Comparison of ENCODE assay signal across 19 cellular contexts in genomic region chr16:57070986-57071540, GRCh38. TPM values are rescaled to one million over a fixed set of nuclear protein-coding genes. Genes with fewer than 3 reads are reported as not detected.
DNase-seq lines count a peak whose midpoint lies in the region; ATAC-seq and TF ChIP-seq lines count a peak whose summit lies in the region.
"Had no signal": no experiment of that assay in that cellular context is flagged by ENCODE, and none has a peak within 500 bp of the region (broad histone marks: within the 10 kb centered on the region; RNA-seq: fewer than 3 reads in every experiment).

No MANE protein-coding gene starts in this region.

- H3K9me3 Mint-ChIP-seq in activated T-cell treated with anti-CD3 and anti-CD28 coated beads, Interleukin-2, amount 50 U/mL, for 72 hours: no peaks in the 10 kb centered on the region
- H3K9me3 Mint-ChIP-seq in activated T-cell treated with anti-CD3 and anti-CD28 coated beads, Interleukin-2, amount 50 U/mL, for 4 hours: no peaks in the 10 kb centered on the region
- H3K9me3 Mint-ChIP-seq in CD8-positive, alpha-beta memory T cell: peaks cover 0 to 2% (median 0%) of the 10 kb centered on the region in 5 donors
- no peaks in the 10 kb centered on the region for H3K9me3 Mint-ChIP-seq in activated naive CD8-positive, alpha-beta T cell (ENCODE audit: low read depth)
- H3K9me3 Mint-ChIP-seq in natural killer cell: peaks cover 3 to 9% of the 10 kb centered on the region in 2 donors

- ATAC-seq in activated T-cell treated with anti-CD3 and anti-CD28 coated beads, Interleukin-2, amount 50 U/mL, for 72 hours (replicated peaks in 1 of 2): no peak
- ATAC-seq in activated T-cell treated with anti-CD3 and anti-CD28 coated beads, Interleukin-2, amount 50 U/mL, for 4 hours: no peak
- peak in 2 of 3 donors; percentile 21 to 41 for ATAC-seq in natural killer cell
- ATAC-seq: SK-N-SH treated with all-trans-retinoic acid at 6 μM for 48 hours had no signal

- H3K27me3 ChIP-seq in CD8-positive, alpha-beta memory T cell (ENCODE audit: insufficient read depth, low read length, poor library complexity, severe bottlenecking): no peaks in the 10 kb centered on the region
- H3K27me3 ChIP-seq: esophagus muscularis mucosa, vagina had no signal

- H3K4me1 Mint-ChIP-seq in activated T-cell treated with anti-CD3 and anti-CD28 coated beads, Interleukin-2, amount 50 U/mL, for 72 hours (ENCODE audit: low read depth): peaks cover 29% of the 10 kb centered on the region
- H3K4me1 Mint-ChIP-seq in activated T-cell treated with anti-CD3 and anti-CD28 coated beads, Interleukin-2, amount 50 U/mL, for 4 hours (ENCODE audit: low read depth): peaks cover 4% of the 10 kb centered on the region
- H3K4me1 Mint-ChIP-seq in CD8-positive, alpha-beta memory T cell: peaks cover 15 to 32% (median 29%) of the 10 kb centered on the region in 3 donors
- H3K4me1 Mint-ChIP-seq in activated naive CD8-positive, alpha-beta T cell (ENCODE audit: low read depth): peaks cover 25% of the 10 kb centered on the region
- peaks cover 36 to 39% of the 10 kb centered on the region in 2 donors for H3K4me1 Mint-ChIP-seq in natural killer cell

- H3K4me3 Mint-ChIP-seq in activated T-cell treated with anti-CD3 and anti-CD28 coated beads, Interleukin-2, amount 50 U/mL, for 72 hours: no peak overlapping the region
- no peak overlapping the region for H3K4me3 Mint-ChIP-seq in activated T-cell treated with anti-CD3 and anti-CD28 coated beads, Interleukin-2, amount 50 U/mL, for 4 hours
- peak overlapping the region in 4 of 7 donors; percentile 45 to 57 (median 54) for H3K4me3 Mint-ChIP-seq in CD8-positive, alpha-beta memory T cell
- H3K4me3 Mint-ChIP-seq in activated naive CD8-positive, alpha-beta T cell: no peak overlapping the region
- peak overlapping the region; percentile 66 for H3K4me3 Mint-ChIP-seq in natural killer cell

- H3K36me3 ChIP-seq in CD8-positive, alpha-beta memory T cell (ENCODE audit: insufficient read depth, low read length): peaks cover 54% of the 10 kb centered on the region
- H3K36me3 ChIP-seq: thoracic aorta, vagina had no signal

- peaks cover 12% of the 10 kb centered on the region for H3K4me1 ChIP-seq in CD8-positive, alpha-beta memory T cell (ENCODE audit: insufficient read depth, low read length)
- H3K4me1 ChIP-seq: esophagus muscularis mucosa, vagina had no signal

- H3K9me3 ChIP-seq in CD8-positive, alpha-beta memory T cell (ENCODE audit: low read length): no peaks in the 10 kb centered on the region
- H3K9me3 ChIP-seq: esophagus muscularis mucosa, thoracic aorta, vagina had no signal

- CTCF ChIA-PET in CD8-positive, alpha-beta memory T cell (lab: Charles Lee): interaction anchor here (1.0 to 2.2 kb wide), 2 partner anchors 10 to 107 kb away, joined by 3 to 8 read pairs; no protein-coding TSS in a partner anchor

- H3K4me3 ChIP-seq in CD8-positive, alpha-beta memory T cell (ENCODE audit: low read length): no peak overlapping the region
- H3K4me3 ChIP-seq: esophagus muscularis mucosa, thoracic aorta, vagina had no signal

- DNase-seq in activated T-cell treated with anti-CD3 and anti-CD28 coated beads, Interleukin-2, amount 50 U/mL, for 72 hours: no peak
- DNase-seq in activated T-cell treated with anti-CD3 and anti-CD28 coated beads, Interleukin-2, amount 50 U/mL, for 4 hours: no peak
- peak in 1 of 5 donors; percentile 42 for DNase-seq in CD8-positive, alpha-beta memory T cell
- DNase-seq in natural killer cell (peak; percentile 51), GM20000 (ENCODE audit: low spot score) (no peak), islet precursor cell (no peak), epidermal melanocyte (ENCODE audit: insufficient read length, low spot score) (no peak)
- DNase-seq: activated CD4-positive, alpha-beta T cell treated with anti-CD3 and anti-CD28 coated beads, Interleukin-2, amount 50 U/mL, for 48 hours; activated T-cell treated with anti-CD3 and anti-CD28 coated beads, Interleukin-2, amount 50 U/mL, for 1 hour; foreskin melanocyte; left colon; NCI-H2029 treated with DMSO at 0.1 percent for 48 hours; NCI-H345; NCI-H748 treated with DMSO at 0.1 percent for 48 hours had no signal

- peak overlapping the region; percentile 33 for H3K27ac Mint-ChIP-seq in activated T-cell treated with anti-CD3 and anti-CD28 coated beads, Interleukin-2, amount 50 U/mL, for 72 hours
- peak overlapping the region in 7 of 8 donors; percentile 24 to 89 (median 80) for H3K27ac Mint-ChIP-seq in CD8-positive, alpha-beta memory T cell
- peak overlapping the region; percentile 86 for H3K27ac Mint-ChIP-seq in activated naive CD8-positive, alpha-beta T cell
- H3K27ac Mint-ChIP-seq in natural killer cell: peak overlapping the region; percentile 83 to 88

- intact Hi-C loops in natural killer cell (cut with micrococcal nuclease): loop anchor here (2.0 kb wide), 2 partner anchors 30 to 56 kb away; no protein-coding TSS in a partner anchor

- peaks cover 19 to 34% of the 10 kb centered on the region in 2 donors for H3K36me3 Mint-ChIP-seq in activated T-cell treated with anti-CD3 and anti-CD28 coated beads, Interleukin-2, amount 50 U/mL, for 72 hours (ENCODE audit: insufficient read depth in 2 of 2)
- peaks cover 41% of the 10 kb centered on the region for H3K36me3 Mint-ChIP-seq in activated T-cell treated with anti-CD3 and anti-CD28 coated beads, Interleukin-2, amount 50 U/mL, for 4 hours (ENCODE audit: insufficient read depth)
- peaks cover 7 to 86% (median 23%) of the 10 kb centered on the region in 3 donors for H3K36me3 Mint-ChIP-seq in CD8-positive, alpha-beta memory T cell
- no peaks in the 10 kb centered on the region for H3K36me3 Mint-ChIP-seq in activated naive CD8-positive, alpha-beta T cell
- peaks cover 20% of the 10 kb centered on the region for H3K36me3 Mint-ChIP-seq in natural killer cell

- peak overlapping the region; percentile 1 for H3K27ac ChIP-seq in CD8-positive, alpha-beta memory T cell (ENCODE audit: low read depth, low read length)
- H3K27ac ChIP-seq: esophagus muscularis mucosa, thoracic aorta, vagina had no signal

- POLR2A ChIA-PET in CD8-positive, alpha-beta memory T cell (lab: Charles Lee): no interaction called here

- H3K27me3 Mint-ChIP-seq in activated T-cell treated with anti-CD3 and anti-CD28 coated beads, Interleukin-2, amount 50 U/mL, for 72 hours (ENCODE audit: low read depth): no peaks in the 10 kb centered on the region
- no peaks in the 10 kb centered on the region for H3K27me3 Mint-ChIP-seq in activated T-cell treated with anti-CD3 and anti-CD28 coated beads, Interleukin-2, amount 50 U/mL, for 4 hours (ENCODE audit: low read depth)
- H3K27me3 Mint-ChIP-seq in CD8-positive, alpha-beta memory T cell: peaks cover 0 to 3% of the 10 kb centered on the region in 2 donors
- H3K27me3 Mint-ChIP-seq in activated naive CD8-positive, alpha-beta T cell: no peaks in the 10 kb centered on the region
- H3K27me3 Mint-ChIP-seq in natural killer cell (ENCODE audit: low read depth in 2 of 2): no peaks in the 10 kb centered on the region

- TF ChIP-seq CTCF in natural killer cell (IDR thresholded peaks at IDR 0.05) (no peak), GM20000 (IDR thresholded peaks at IDR 0.05; ENCODE audit: extremely low read depth, missing control alignments) (no peak)

RNA-seq across cellular contexts. Expression of gene CPNE2, which starts 21.3 kb away (rescaled TPM):
- total RNA-seq in activated T-cell treated with anti-CD3 and anti-CD28 coated beads, Interleukin-2, amount 50 U/mL, for 72 hours: 10 to 100 TPM in 1 of 2 donors, 1 to 10 TPM in 1; 9.4 to 15.1 TPM
- 1 to 10 TPM; 2.4 to 4.0 (median 2.9) TPM for total RNA-seq in activated T-cell treated with anti-CD3 and anti-CD28 coated beads, Interleukin-2, amount 50 U/mL, for 4 hours
- 1 to 10 TPM; 9.4 TPM for total RNA-seq in CD8-positive, alpha-beta memory T cell
- 90.4 TPM for polyA plus RNA-seq in CD8-positive, alpha-beta memory T cell
- total RNA-seq in natural killer cell: 1 to 10 TPM; 2.0 to 2.6 (median 2.4) TPM

Comparison
In these comparisons a context has a peak if more than half of its experiments do, and no peak if none do; other contexts are left out.
1. ATAC-seq: peak in natural killer cell (2 of 3); none in activated T-cell treated with anti-CD3 and anti-CD28 coated beads, Interleukin-2, amount 50 U/mL, for 72 hours (0 of 2) and activated T-cell treated with anti-CD3 and anti-CD28 coated beads, Interleukin-2, amount 50 U/mL, for 4 hours (0 of 2).
2. H3K27ac Mint-ChIP-seq: peak in every context shown above with its lines; median percentile 86 in activated naive CD8-positive, alpha-beta T cell; 86 in natural killer cell; 80 in CD8-positive, alpha-beta memory T cell; 33 in activated T-cell treated with anti-CD3 and anti-CD28 coated beads, Interleukin-2, amount 50 U/mL, for 72 hours.
3. H3K4me3 Mint-ChIP-seq: peak in CD8-positive, alpha-beta memory T cell (4 of 7) and natural killer cell (single experiment); none in activated T-cell treated with anti-CD3 and anti-CD28 coated beads, Interleukin-2, amount 50 U/mL, for 72 hours (0 of 2), activated T-cell treated with anti-CD3 and anti-CD28 coated beads, Interleukin-2, amount 50 U/mL, for 4 hours (single experiment) and activated naive CD8-positive, alpha-beta T cell (single experiment).